Comparison of ENCODE assay signal across 13 cellular contexts in the genomic region with DNA sequence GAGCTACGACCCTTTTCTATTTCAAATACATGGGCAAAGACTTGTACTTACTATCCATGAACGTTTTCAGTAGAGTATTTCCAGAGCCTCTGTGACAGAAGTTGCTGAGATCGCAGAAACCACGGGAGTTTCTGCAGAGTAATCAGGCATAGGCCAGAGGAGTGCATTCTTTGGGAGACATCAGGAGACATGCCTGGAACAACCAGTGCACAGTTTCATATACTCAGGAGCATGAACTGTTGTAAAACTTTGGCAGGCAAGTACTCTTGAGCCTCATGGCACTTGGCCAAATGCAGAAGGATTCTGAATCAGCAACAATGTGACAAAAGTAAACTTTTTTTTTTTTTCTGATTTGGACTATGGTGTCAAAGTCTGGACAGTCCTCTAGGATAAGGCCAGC.
A peak's percentile ranks its signal among the peaks of the same experiment; 100 is the strongest.
DNase-seq lines count a peak whose midpoint lies in the region; ATAC-seq, FAIRE-seq and TF ChIP-seq lines count a peak whose summit lies in the region.
"Had no signal": no experiment of that assay in that cellular context is flagged by ENCODE, and none has a peak within 500 bp of the region (broad histone marks: within the 10 kb centered on the region; RNA-seq: fewer than 3 reads in every experiment).

No MANE protein-coding gene starts in this region.

- H3K4me3 Mint-ChIP-seq in astrocyte (ENCODE audit: unreplicated experiment) (no peak overlapping the region), chondrocyte (ENCODE audit: unreplicated experiment) (no peak overlapping the region)
- H3K4me3 Mint-ChIP-seq: activated CD8-positive, alpha-beta T cell treated with anti-CD3 and anti-CD28 coated beads, Interleukin-2, amount 10 ng/mL, durations not matched to agents 7 days and 5 days; stimulated activated effector memory CD8-positive, alpha-beta T cell treated with anti-CD3 and anti-CD28 coated beads, Interleukin-12 subunit alpha, Interleukin-12 subunit beta, amount 100 ng/mL, for 72 hours; T-cell had no signal

- no peaks in the 10 kb centered on the region for H3K36me3 Mint-ChIP-seq in astrocyte (ENCODE audit: low read depth, unreplicated experiment)
- H3K36me3 Mint-ChIP-seq in chondrocyte (ENCODE audit: low read depth), result no peaks in the 10 kb centered on the region
- H3K36me3 Mint-ChIP-seq: stimulated activated effector memory CD8-positive, alpha-beta T cell treated with anti-CD3 and anti-CD28 coated beads, Interleukin-12 subunit alpha, Interleukin-12 subunit beta, amount 100 ng/mL, for 72 hours; T-cell had no signal

- H3K9ac ChIP-seq in astrocyte (ENCODE audit: low read length), result no peak overlapping the region

- no peak overlapping the region for H2AFZ ChIP-seq in astrocyte (ENCODE audit: low read depth, low read length)

- no peak for FAIRE-seq in astrocyte (lab: Jason Lieb, UNC)

- H3K27me3 ChIP-seq in astrocyte (ENCODE audit: insufficient read depth, low read length) (no peaks in the 10 kb centered on the region), left lung (no peaks in the 10 kb centered on the region)
- H3K27me3 ChIP-seq: esophagus squamous epithelium had no signal

- no peaks in the 10 kb centered on the region for H3K27me3 Mint-ChIP-seq in astrocyte (ENCODE audit: low read depth, unreplicated experiment)
- peaks cover 5% of the 10 kb centered on the region for H3K27me3 Mint-ChIP-seq in chondrocyte (ENCODE audit: low read depth)
- H3K27me3 Mint-ChIP-seq: T-cell had no signal

- H3K4me1 ChIP-seq in astrocyte (ENCODE audit: insufficient read depth, low read length) (no peaks in the 10 kb centered on the region), left lung (peaks cover 0 to 2% of the 10 kb centered on the region in 2 donors)
- H3K4me1 ChIP-seq: esophagus squamous epithelium had no signal

- in situ Hi-C loops in ACHN (cut with HindIII; ENCODE audit: low pct_ligation_motif_present, low pct_unique_long_range_greater_than_20kb, low sequenced_read_pairs), result no loop called here

- no peaks in the 10 kb centered on the region for H3K9me3 ChIP-seq in astrocyte (ENCODE audit: insufficient read depth, low read depth, low read length)
- no peaks in the 10 kb centered on the region for H3K9me3 ChIP-seq in left lung
- H3K9me3 ChIP-seq: esophagus squamous epithelium had no signal

- peak overlapping the region; percentile 71 for H3K27ac Mint-ChIP-seq in astrocyte (ENCODE audit: unreplicated experiment)
- no peak overlapping the region for H3K27ac Mint-ChIP-seq in chondrocyte (ENCODE audit: unreplicated experiment)
- H3K27ac Mint-ChIP-seq: activated CD8-positive, alpha-beta T cell treated with anti-CD3 and anti-CD28 coated beads, Interleukin-2, amount 10 ng/mL, durations not matched to agents 7 days and 5 days; stimulated activated effector memory CD8-positive, alpha-beta T cell treated with anti-CD3 and anti-CD28 coated beads, Interleukin-12 subunit alpha, Interleukin-12 subunit beta, amount 100 ng/mL, for 72 hours; T-cell had no signal

- TF ChIP-seq RAD21 in Ishikawa (IDR thresholded peaks at IDR 0.05; ENCODE audit: low read depth), result no peak

- no peak overlapping the region for H3K4me3 ChIP-seq in astrocyte (ENCODE audit: insufficient read depth, low read depth, low read length)
- no peak overlapping the region for H3K4me3 ChIP-seq in left lung
- H3K4me3 ChIP-seq: esophagus squamous epithelium had no signal

- H3K27ac ChIP-seq in astrocyte (ENCODE audit: low read depth, low read length), result no peak overlapping the region
- H3K27ac ChIP-seq in left lung, result no peak overlapping the region
- H3K27ac ChIP-seq: esophagus squamous epithelium had no signal

- ATAC-seq in left lung (peak; percentile 95), GM21447 (IDR thresholded peaks at IDR 0.05; ENCODE audit: unreplicated experiment) (no peak)
- ATAC-seq: activated CD8-positive, alpha-beta T cell treated with anti-CD3 and anti-CD28 coated beads, Interleukin-2, amount 10 ng/mL, durations not matched to agents 7 days and 5 days; stimulated activated effector memory CD8-positive, alpha-beta T cell treated with anti-CD3 and anti-CD28 coated beads, Interleukin-12 subunit alpha, Interleukin-12 subunit beta, amount 100 ng/mL, for 72 hours; T-cell had no signal

- H3K79me2 ChIP-seq in astrocyte (ENCODE audit: insufficient read depth, low read length), result no peaks in the 10 kb centered on the region

- no peaks in the 10 kb centered on the region for H3K9me3 Mint-ChIP-seq in astrocyte (ENCODE audit: unreplicated experiment)
- no peaks in the 10 kb centered on the region for H3K9me3 Mint-ChIP-seq in chondrocyte (ENCODE audit: low read depth)

- peak; percentile 18 for DNase-seq in ACHN
- peak; percentile 44 for DNase-seq in astrocyte (ENCODE audit: low read depth)
- peak in 1 of 2 donors; percentile 55 for DNase-seq in left lung
- DNase-seq in NCI-H2081 treated with DMSO at 0.1 percent for 48 hours (lab: John Stamatoyannopoulos, UW), result no peak
- no peak for DNase-seq in chondrocyte (ENCODE audit: low spot score)
- no peak for DNase-seq in mesenteric fat pad (ENCODE audit: low spot score)
- DNase-seq: activated CD8-positive, alpha-beta T cell treated with anti-CD3 and anti-CD28 coated beads, Interleukin-2, amount 10 ng/mL, durations not matched to agents 7 days and 5 days; AML-193; esophagus squamous epithelium; T-cell had no signal

- no peaks in the 10 kb centered on the region for H3K36me3 ChIP-seq in astrocyte (ENCODE audit: insufficient read depth, low read length)
- no peaks in the 10 kb centered on the region for H3K36me3 ChIP-seq in left lung
- H3K36me3 ChIP-seq: esophagus squamous epithelium had no signal

- no peaks in the 10 kb centered on the region for H4K20me1 ChIP-seq in astrocyte (ENCODE audit: insufficient read depth, low read length)

- H3K4me2 ChIP-seq in astrocyte (ENCODE audit: low read length), result no peak overlapping the region

- no peak for TF ChIP-seq CTCF in astrocyte (IDR thresholded peaks at IDR 0.05; ENCODE audit: insufficient read depth, low read depth, low read length)
- no peak for TF ChIP-seq CTCF in left lung (IDR thresholded peaks at IDR 0.05)
- TF ChIP-seq CTCF in chondrocyte (IDR thresholded peaks at IDR 0.05), result no peak

- H3K4me1 Mint-ChIP-seq in astrocyte (ENCODE audit: low read depth, unreplicated experiment) (peaks cover 3% of the 10 kb centered on the region), chondrocyte (ENCODE audit: low read depth) (peaks cover 5% of the 10 kb centered on the region)
- H3K4me1 Mint-ChIP-seq: stimulated activated effector memory CD8-positive, alpha-beta T cell treated with anti-CD3 and anti-CD28 coated beads, Interleukin-12 subunit alpha, Interleukin-12 subunit beta, amount 100 ng/mL, for 72 hours; T-cell had no signal

- no peak for TF ChIP-seq EP300 in Ishikawa (IDR thresholded peaks at IDR 0.05; ENCODE audit: borderline replicate concordance)

- intact Hi-C loops in left lung (cut with DNase I), result no loop called here

TF ChIP-seq in Ishikawa, 13 proteins besides CTCF, POLR2A, EP300 and RAD21:
- TF ChIP-seq NFIC (IDR thresholded peaks at IDR 0.05), result peak; percentile 31; the same call in 1 of the 2 replicates
- no peak for TF ChIP-seq EGR1 (IDR thresholded peaks at IDR 0.05)
- TF ChIP-seq CREB1 (IDR thresholded peaks at IDR 0.05; ENCODE audit: low read depth), result no peak
- TF ChIP-seq, protein P1, sequence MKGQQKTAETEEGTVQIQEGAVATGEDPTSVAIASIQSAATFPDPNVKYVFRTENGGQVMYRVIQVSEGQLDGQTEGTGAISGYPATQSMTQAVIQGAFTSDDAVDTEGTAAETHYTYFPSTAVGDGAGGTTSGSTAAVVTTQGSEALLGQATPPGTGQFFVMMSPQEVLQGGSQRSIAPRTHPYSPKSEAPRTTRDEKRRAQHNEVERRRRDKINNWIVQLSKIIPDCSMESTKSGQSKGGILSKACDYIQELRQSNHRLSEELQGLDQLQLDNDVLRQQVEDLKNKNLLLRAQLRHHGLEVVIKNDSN (IDR thresholded peaks at IDR 0.05), result no peak
- no peak for TF ChIP-seq TCF12 (IDR thresholded peaks at IDR 0.05; ENCODE audit: low read depth)

Comparison
In these comparisons a context has a peak if more than half of its experiments do, and no peak if none do; other contexts are left out.
1. DNase-seq: peak in ACHN (single experiment) and astrocyte (single experiment); none in NCI-H2081 treated with DMSO at 0.1 percent for 48 hours (single experiment), chondrocyte (single experiment) and mesenteric fat pad (single experiment).